ENCODE assay signal across 27 cellular contexts in genomic region chr15:37903932-37904493, GRCh38. TPM values are rescaled to one million over a fixed set of nuclear protein-coding genes. Genes with fewer than 3 reads are reported as not detected.
A peak's percentile ranks its signal among the peaks of the same experiment; 100 is the strongest.
DNase-seq lines count a peak whose midpoint lies in the region; ATAC-seq and TF ChIP-seq lines count a peak whose summit lies in the region.
"Had no signal": no experiment of that assay in that cellular context is flagged by ENCODE, and none has a peak within 500 bp of the region (broad histone marks: within the 10 kb centered on the region; RNA-seq: fewer than 3 reads in every experiment).

No MANE protein-coding gene starts in this region.

- H3K27ac Mint-ChIP-seq in activated CD8-positive, alpha-beta memory T cell treated with anti-CD3 and anti-CD28 coated beads, Interleukin-2, amount 10 ng/mL, durations not matched to agents 7 days and 5 days: no peak overlapping the region
- H3K27ac Mint-ChIP-seq: CD8-positive, alpha-beta memory T cell; T-helper 1 cell treated with Interleukin-12 subunit alpha and Interleukin-12 subunit beta and Interleukin-4 antibody, amounts not matched to agents 30 μg/mL and 1 μg/mL, for 36 hours had no signal

- no peaks in the 10 kb centered on the region for H3K79me2 ChIP-seq in SK-N-SH (ENCODE audit: insufficient read depth)

- DNase-seq in DMS153 treated with DMSO at 0.1 percent for 48 hours (lab: John Stamatoyannopoulos, UW; ENCODE audit: unreplicated experiment): peak; percentile 14
- DNase-seq in DMS153 (lab: John Stamatoyannopoulos, UW): no peak
- DNase-seq in NCI-H1694 treated with DMSO at 0.1 percent for 48 hours (lab: John Stamatoyannopoulos, UW): peak; percentile 68
- DNase-seq in SK-N-SH: peak; percentile 34
- peak; percentile 83 for DNase-seq in mucosa of gallbladder (ENCODE audit: low spot score)
- DNase-seq in activated CD8-positive, alpha-beta memory T cell treated with anti-CD3 and anti-CD28 coated beads, Interleukin-2, amount 10 ng/mL, durations not matched to agents 7 days and 5 days: no peak
- no peak for DNase-seq in head of caudate nucleus
- no peak for DNase-seq in epidermal melanocyte (ENCODE audit: insufficient read length, low spot score)
- DNase-seq: Calu3; CD8-positive, alpha-beta memory T cell; DMS53; GDM1; GOT3; HCEC 1CT; MG63; NCI-H146; NCI-H2107; NCI-H2227 treated with DMSO at 0.1 percent for 48 hours; NCI-H524 treated with DMSO at 0.1 percent for 48 hours; NCI-H82; OCI-M1; SJCRH30 had no signal

- no peaks in the 10 kb centered on the region for H3K9me3 Mint-ChIP-seq in activated CD8-positive, alpha-beta memory T cell treated with anti-CD3 and anti-CD28 coated beads, Interleukin-2, amount 10 ng/mL, durations not matched to agents 7 days and 5 days (ENCODE audit: low read depth)
- H3K9me3 Mint-ChIP-seq: CD8-positive, alpha-beta memory T cell; T-helper 1 cell treated with Interleukin-12 subunit alpha and Interleukin-12 subunit beta and Interleukin-4 antibody, amounts not matched to agents 30 μg/mL and 1 μg/mL, for 36 hours had no signal

- peak overlapping the region in 1 of 2 experiments; percentile 67; a peak in 1 of 4 replicates for H3K27ac ChIP-seq in SK-N-SH (ENCODE audit: low read depth in 2 of 2, low read length in 1 of 2)
- H3K27ac ChIP-seq: 22Rv1, C4-2B, SJCRH30 had no signal

- H3K36me3 Mint-ChIP-seq in activated CD8-positive, alpha-beta memory T cell treated with anti-CD3 and anti-CD28 coated beads, Interleukin-2, amount 10 ng/mL, durations not matched to agents 7 days and 5 days: no peaks in the 10 kb centered on the region
- H3K36me3 Mint-ChIP-seq: CD8-positive, alpha-beta memory T cell had no signal

- intact Hi-C loops in head of caudate nucleus (cut with DNase I): no loop called here

- TF ChIP-seq EP300 in SK-N-SH (IDR thresholded peaks at IDR 0.05; ENCODE audit: borderline replicate concordance in 1 of 2, low read depth in 1 of 2, low read length in 1 of 2): no peak; a peak in 1 of 4 replicates

- CTCF ChIA-PET in SK-N-SH (lab: Yijun Ruan, JAX): interaction anchor here (0.7 to 4.7 kb wide), 3 partner anchors 12 to 1403 kb away, joined by 3 to 26 read pairs (median 7); no protein-coding TSS in a partner anchor
- CTCF ChIA-PET in activated CD8-positive, alpha-beta memory T cell treated with anti-CD3 and anti-CD28 coated beads, Interleukin-2, amount 10 ng/mL, durations not matched to agents 7 days and 5 days (lab: Charles Lee): no interaction called here

- POLR2A ChIA-PET in SK-N-SH (lab: Yijun Ruan, JAX): no interaction called here

- TF ChIP-seq RAD21 in SK-N-SH (IDR thresholded peaks at IDR 0.05; ENCODE audit: low read length): no peak

- no peak overlapping the region for H3K4me3 Mint-ChIP-seq in activated CD8-positive, alpha-beta memory T cell treated with anti-CD3 and anti-CD28 coated beads, Interleukin-2, amount 10 ng/mL, durations not matched to agents 7 days and 5 days
- H3K4me3 Mint-ChIP-seq: CD8-positive, alpha-beta memory T cell; T-helper 1 cell treated with Interleukin-12 subunit alpha and Interleukin-12 subunit beta and Interleukin-4 antibody, amounts not matched to agents 30 μg/mL and 1 μg/mL, for 36 hours had no signal

- no peak for TF ChIP-seq CTCF in SK-N-SH (IDR thresholded peaks at IDR 0.05)

- peaks cover 3% of the 10 kb centered on the region for H3K4me1 Mint-ChIP-seq in activated CD8-positive, alpha-beta memory T cell treated with anti-CD3 and anti-CD28 coated beads, Interleukin-2, amount 10 ng/mL, durations not matched to agents 7 days and 5 days
- H3K4me1 Mint-ChIP-seq: CD8-positive, alpha-beta memory T cell had no signal

- no peaks in the 10 kb centered on the region for H4K20me1 ChIP-seq in SK-N-SH (ENCODE audit: insufficient read depth)

- WGBS in SK-N-SH (ENCODE audit: low lambda C conversion rate): 75% methylated on average over 8 of the region's 8 CpGs

- no peaks in the 10 kb centered on the region for H3K27me3 ChIP-seq in SK-N-SH (ENCODE audit: insufficient read depth)
- H3K27me3 ChIP-seq: MG63 had no signal

- H3K4me1 ChIP-seq in SK-N-SH (ENCODE audit: control insufficient read depth in 1 of 2, insufficient read depth in 2 of 2, low read depth in 1 of 2, low read length in 1 of 2): peaks cover 5 to 18% of the 10 kb centered on the region in 2 experiments; a peak in 3 of 4 replicates
- H3K4me1 ChIP-seq: SJCRH30 had no signal

- no peak overlapping the region for H3K4me2 ChIP-seq in SK-N-SH

- H3K36me3 ChIP-seq in SK-N-SH (replicated peaks in 1 of 2; ENCODE audit: control insufficient read depth in 1 of 2, insufficient read depth in 2 of 2, low read length in 1 of 2): no peaks in the 10 kb centered on the region
- H3K36me3 ChIP-seq: MG63, SJCRH30 had no signal

- no peaks in the 10 kb centered on the region for H3K27me3 Mint-ChIP-seq in activated CD8-positive, alpha-beta memory T cell treated with anti-CD3 and anti-CD28 coated beads, Interleukin-2, amount 10 ng/mL, durations not matched to agents 7 days and 5 days

- no peaks in the 10 kb centered on the region for H3K9me2 ChIP-seq in SK-N-SH

- no peak for ATAC-seq in activated CD8-positive, alpha-beta memory T cell treated with anti-CD3 and anti-CD28 coated beads, Interleukin-2, amount 10 ng/mL, durations not matched to agents 7 days and 5 days
- ATAC-seq: K562 had no signal

- no peaks in the 10 kb centered on the region for H3K9me3 ChIP-seq in SK-N-SH
- H3K9me3 ChIP-seq: MG63, SJCRH30 had no signal

- H3K9ac ChIP-seq in SK-N-SH: no peak overlapping the region

- H3F3A ChIP-seq in SK-N-SH (replicated peaks; ENCODE audit: insufficient read depth): peaks cover 14% of the 10 kb centered on the region

- H2AFZ ChIP-seq in SK-N-SH (ENCODE audit: low read depth): no peak overlapping the region

- no peak overlapping the region for H3K4me3 ChIP-seq in SK-N-SH (ENCODE audit: low read depth in 2 of 2, low read length in 1 of 2)
- H3K4me3 ChIP-seq: K562, MG63, SJCRH30 had no signal

TF ChIP-seq in SK-N-SH, 30 proteins besides CTCF, POLR2A, EP300 and RAD21:
- TF ChIP-seq CHD2 (IDR thresholded peaks at IDR 0.05; ENCODE audit: low read length, partially characterized antibody) (peak; percentile 23), SMC3 (IDR thresholded peaks at IDR 0.05; ENCODE audit: low read depth, low read length) (no peak), RCOR1 (IDR thresholded peaks at IDR 0.05; ENCODE audit: low read length) (peak; percentile 82), REST (IDR thresholded peaks at IDR 0.05; ENCODE audit: low read depth, low read length) (no peak), FOSL2 (IDR thresholded peaks at IDR 0.05; ENCODE audit: borderline replicate concordance, low read depth) (no peak), FOXJ3 (CRISPR knock-in tag; IDR thresholded peaks at IDR 0.05) (no peak), JUND (IDR thresholded peaks at IDR 0.05) (no peak), TEAD4 (IDR thresholded peaks at IDR 0.05; ENCODE audit: borderline replicate concordance, insufficient read depth) (no peak)

RNA-seq across cellular contexts. Expression of gene TMCO5A, which starts 30.4 kb away (rescaled TPM):
- polyA plus RNA-seq in SK-N-SH (2012; rRNA removed): not detected in 2 replicates
- not detected in 2 replicates for polyA plus RNA-seq in SK-N-SH (2012; cell fraction: cytosol; rRNA removed)
- polyA plus RNA-seq in SK-N-SH (2012; cell fraction: nucleus; rRNA removed): not detected in 2 replicates
- total RNA-seq in mucosa of gallbladder: 0.14 TPM
- not detected for total RNA-seq in activated CD8-positive, alpha-beta memory T cell treated with anti-CD3 and anti-CD28 coated beads, Interleukin-2, amount 10 ng/mL, durations not matched to agents 7 days and 5 days
- total RNA-seq: Calu3; CD8-positive, alpha-beta memory T cell; K562; LHCN-M2; SJCRH30 had no signal
- polyA plus RNA-seq: CD8-positive, alpha-beta memory T cell; K562 had no signal

Comparison
In these comparisons a context has a peak if more than half of its experiments do, and no peak if none do; other contexts are left out.
1. DNase-seq: peak in DMS153 treated with DMSO at 0.1 percent for 48 hours (single experiment), NCI-H1694 treated with DMSO at 0.1 percent for 48 hours (single experiment), SK-N-SH (single experiment) and mucosa of gallbladder (single experiment); none in DMS153 (single experiment), activated CD8-positive, alpha-beta memory T cell treated with anti-CD3 and anti-CD28 coated beads, Interleukin-2, amount 10 ng/mL, durations not matched to agents 7 days and 5 days (single experiment), head of caudate nucleus (0 of 42) and epidermal melanocyte (single experiment).